ENCODE assay signal across 1 cellular context in genomic region chr7:139362981-139363380, GRCh38.
TF ChIP-seq lines count a peak whose summit lies in the region.

No MANE protein-coding gene starts in this region.

TF ChIP-seq in K562, 482 proteins besides CTCF, POLR2A, EP300 and RAD21 (continued from another document):
- TF ChIP-seq, protein P1, sequence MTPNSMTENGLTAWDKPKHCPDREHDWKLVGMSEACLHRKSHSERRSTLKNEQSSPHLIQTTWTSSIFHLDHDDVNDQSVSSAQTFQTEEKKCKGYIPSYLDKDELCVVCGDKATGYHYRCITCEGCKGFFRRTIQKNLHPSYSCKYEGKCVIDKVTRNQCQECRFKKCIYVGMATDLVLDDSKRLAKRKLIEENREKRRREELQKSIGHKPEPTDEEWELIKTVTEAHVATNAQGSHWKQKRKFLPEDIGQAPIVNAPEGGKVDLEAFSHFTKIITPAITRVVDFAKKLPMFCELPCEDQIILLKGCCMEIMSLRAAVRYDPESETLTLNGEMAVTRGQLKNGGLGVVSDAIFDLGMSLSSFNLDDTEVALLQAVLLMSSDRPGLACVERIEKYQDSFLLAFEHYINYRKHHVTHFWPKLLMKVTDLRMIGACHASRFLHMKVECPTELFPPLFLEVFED (CRISPR knock-in tag; conservative IDR thresholded peaks at IDR 0.05) = no peak
- TF ChIP-seq, protein P2, sequence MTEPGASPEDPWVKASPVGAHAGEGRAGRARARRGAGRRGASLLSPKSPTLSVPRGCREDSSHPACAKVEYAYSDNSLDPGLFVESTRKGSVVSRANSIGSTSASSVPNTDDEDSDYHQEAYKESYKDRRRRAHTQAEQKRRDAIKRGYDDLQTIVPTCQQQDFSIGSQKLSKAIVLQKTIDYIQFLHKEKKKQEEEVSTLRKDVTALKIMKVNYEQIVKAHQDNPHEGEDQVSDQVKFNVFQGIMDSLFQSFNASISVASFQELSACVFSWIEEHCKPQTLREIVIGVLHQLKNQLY (CRISPR knock-in tag; conservative IDR thresholded peaks at IDR 0.05) = no peak
- TF ChIP-seq ZSCAN32 (CRISPR knock-in tag; IDR thresholded peaks at IDR 0.05) (no peak), POLR2G (IDR thresholded peaks at IDR 0.05; ENCODE audit: low read depth, low read length) (peak; percentile 37; the same call in 1 of the 2 replicates), PBX2 (CRISPR knock-in tag; IDR thresholded peaks at IDR 0.05; ENCODE audit: low read depth) (no peak), PBX2 (tag; conservative IDR thresholded peaks at IDR 0.05; ENCODE audit: low read depth) (no peak), HINFP (tag; conservative IDR thresholded peaks at IDR 0.05; ENCODE audit: low read depth) (no peak), KDM5B (IDR thresholded peaks at IDR 0.05; ENCODE audit: insufficient replicate concordance, low read depth, low read length) (no peak), SP1 (CRISPR knock-in tag; IDR thresholded peaks at IDR 0.05) (0 out of 2 replicates have a peak, but pooled peaks have one; percentile 39), RNF219 (CRISPR knock-in tag; IDR thresholded peaks at IDR 0.05) (no peak)
- TF ChIP-seq, protein P3, sequence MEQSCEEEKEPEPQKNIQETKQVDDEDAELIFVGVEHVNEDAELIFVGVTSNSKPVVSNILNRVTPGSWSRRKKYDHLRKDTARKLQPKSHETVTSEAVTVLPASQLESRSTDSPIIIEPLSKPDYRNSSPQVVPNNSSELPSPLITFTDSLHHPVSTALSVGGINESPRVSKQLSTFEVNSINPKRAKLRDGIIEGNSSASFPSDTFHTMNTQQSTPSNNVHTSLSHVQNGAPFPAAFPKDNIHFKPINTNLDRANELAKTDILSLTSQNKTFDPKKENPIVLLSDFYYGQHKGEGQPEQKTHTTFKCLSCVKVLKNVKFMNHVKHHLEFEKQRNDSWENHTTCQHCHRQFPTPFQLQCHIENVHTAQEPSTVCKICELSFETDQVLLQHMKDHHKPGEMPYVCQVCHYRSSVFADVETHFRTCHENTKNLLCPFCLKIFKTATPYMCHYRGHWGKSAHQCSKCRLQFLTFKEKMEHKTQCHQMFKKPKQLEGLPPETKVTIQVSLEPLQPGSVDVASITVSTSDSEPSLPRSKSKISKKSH (CRISPR knock-in tag; IDR thresholded peaks at IDR 0.05) = no peak
- TF ChIP-seq, protein P4, sequence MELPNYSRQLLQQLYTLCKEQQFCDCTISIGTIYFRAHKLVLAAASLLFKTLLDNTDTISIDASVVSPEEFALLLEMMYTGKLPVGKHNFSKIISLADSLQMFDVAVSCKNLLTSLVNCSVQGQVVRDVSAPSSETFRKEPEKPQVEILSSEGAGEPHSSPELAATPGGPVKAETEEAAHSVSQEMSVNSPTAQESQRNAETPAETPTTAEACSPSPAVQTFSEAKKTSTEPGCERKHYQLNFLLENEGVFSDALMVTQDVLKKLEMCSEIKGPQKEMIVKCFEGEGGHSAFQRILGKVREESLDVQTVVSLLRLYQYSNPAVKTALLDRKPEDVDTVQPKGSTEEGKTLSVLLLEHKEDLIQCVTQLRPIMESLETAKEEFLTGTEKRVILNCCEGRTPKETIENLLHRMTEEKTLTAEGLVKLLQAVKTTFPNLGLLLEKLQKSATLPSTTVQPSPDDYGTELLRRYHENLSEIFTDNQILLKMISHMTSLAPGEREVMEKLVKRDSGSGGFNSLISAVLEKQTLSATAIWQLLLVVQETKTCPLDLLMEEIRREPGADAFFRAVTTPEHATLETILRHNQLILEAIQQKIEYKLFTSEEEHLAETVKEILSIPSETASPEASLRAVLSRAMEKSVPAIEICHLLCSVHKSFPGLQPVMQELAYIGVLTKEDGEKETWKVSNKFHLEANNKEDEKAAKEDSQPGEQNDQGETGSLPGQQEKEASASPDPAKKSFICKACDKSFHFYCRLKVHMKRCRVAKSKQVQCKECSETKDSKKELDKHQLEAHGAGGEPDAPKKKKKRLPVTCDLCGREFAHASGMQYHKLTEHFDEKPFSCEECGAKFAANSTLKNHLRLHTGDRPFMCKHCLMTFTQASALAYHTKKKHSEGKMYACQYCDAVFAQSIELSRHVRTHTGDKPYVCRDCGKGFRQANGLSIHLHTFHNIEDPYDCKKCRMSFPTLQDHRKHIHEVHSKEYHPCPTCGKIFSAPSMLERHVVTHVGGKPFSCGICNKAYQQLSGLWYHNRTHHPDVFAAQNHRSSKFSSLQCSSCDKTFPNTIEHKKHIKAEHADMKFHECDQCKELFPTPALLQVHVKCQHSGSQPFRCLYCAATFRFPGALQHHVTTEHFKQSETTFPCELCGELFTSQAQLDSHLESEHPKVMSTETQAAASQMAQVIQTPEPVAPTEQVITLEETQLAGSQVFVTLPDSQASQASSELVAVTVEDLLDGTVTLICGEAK (IDR thresholded peaks at IDR 0.05) = no peak
- TF ChIP-seq, protein P4 (CRISPR knock-in tag; IDR thresholded peaks at IDR 0.05) = no peak
